Comparison of ENCODE assay signal across 12 cellular contexts in genomic region chr1:211518330-211519289, GRCh38. TPM values are rescaled to one million over a fixed set of nuclear protein-coding genes. Genes with fewer than 3 reads are reported as not detected.
DNase-seq lines count a peak whose midpoint lies in the region; ATAC-seq and FAIRE-seq lines count a peak whose summit lies in the region.
"Had no signal": no experiment of that assay in that cellular context is flagged by ENCODE, and none has a peak within 500 bp of the region (broad histone marks: within the 10 kb centered on the region; RNA-seq: fewer than 3 reads in every experiment).

No MANE protein-coding gene starts in this region.

- FAIRE-seq in GM18507 (lab: Jason Lieb, UNC), result peak; percentile 80

- no peak overlapping the region for H3K4me3 Mint-ChIP-seq in dendritic cell treated with granulocyte-macrophage colony-stimulating factor and Interleukin-4, amounts not matched to agents 40 ng/mL and 50 ng/mL, for 4 days
- H3K4me3 Mint-ChIP-seq: activated CD4-positive, alpha-beta memory T cell treated with anti-CD3 and anti-CD28 coated beads, Interleukin-2, amount 10 ng/mL, durations not matched to agents 7 days and 5 days had no signal

- H3K27ac Mint-ChIP-seq in dendritic cell treated with granulocyte-macrophage colony-stimulating factor and Interleukin-4, amounts not matched to agents 40 ng/mL and 50 ng/mL, for 4 days, result peak overlapping the region; percentile 20
- H3K27ac Mint-ChIP-seq: activated CD4-positive, alpha-beta memory T cell treated with anti-CD3 and anti-CD28 coated beads, Interleukin-2, amount 10 ng/mL, durations not matched to agents 7 days and 5 days had no signal

- no peaks in the 10 kb centered on the region for H3K9me3 Mint-ChIP-seq in dendritic cell treated with granulocyte-macrophage colony-stimulating factor and Interleukin-4, amounts not matched to agents 40 ng/mL and 50 ng/mL, for 4 days
- H3K9me3 Mint-ChIP-seq: activated CD4-positive, alpha-beta memory T cell treated with anti-CD3 and anti-CD28 coated beads, Interleukin-2, amount 10 ng/mL, durations not matched to agents 7 days and 5 days had no signal

- in situ Hi-C loops in KBM-7 (cut with MboI; ENCODE audit: low pct_unique_long_range_greater_than_20kb, low sequenced_read_pairs), result no loop called here

- DNase-seq in GM18507 (ENCODE audit: extremely low spot score, insufficient read length, low read depth) (no peak), KBM-7 (no peak), KG1 (lab: John Stamatoyannopoulos, UW) (no peak), SK-N-DZ (ENCODE audit: low spot score) (no peak), pons (ENCODE audit: low spot score) (no peak)
- DNase-seq: activated CD4-positive, alpha-beta memory T cell treated with anti-CD3 and anti-CD28 coated beads, Interleukin-2, amount 10 ng/mL, durations not matched to agents 7 days and 5 days; Caco-2; NCI-H1417; stimulated activated CD4-positive, alpha-beta T cell treated with anti-CD3 and anti-CD28 coated beads, Interleukin-4, amount 100 ng/mL, for 24 hours had no signal

- intact Hi-C loops in dendritic cell treated with granulocyte-macrophage colony-stimulating factor and Interleukin-4, amounts not matched to agents 40 ng/mL and 50 ng/mL, for 4 days (cut with micrococcal nuclease), result loop anchor here (5.0 kb wide), 1 partner anchor 64 kb away; no protein-coding TSS in a partner anchor

- peaks cover 45% of the 10 kb centered on the region for H3K4me1 Mint-ChIP-seq in dendritic cell treated with granulocyte-macrophage colony-stimulating factor and Interleukin-4, amounts not matched to agents 40 ng/mL and 50 ng/mL, for 4 days (ENCODE audit: low read depth)

- no peaks in the 10 kb centered on the region for H3K36me3 Mint-ChIP-seq in dendritic cell treated with granulocyte-macrophage colony-stimulating factor and Interleukin-4, amounts not matched to agents 40 ng/mL and 50 ng/mL, for 4 days (ENCODE audit: low read depth)

- H3K27me3 Mint-ChIP-seq in dendritic cell treated with granulocyte-macrophage colony-stimulating factor and Interleukin-4, amounts not matched to agents 40 ng/mL and 50 ng/mL, for 4 days, result peaks cover 32% of the 10 kb centered on the region

- ATAC-seq in GM21447 (IDR thresholded peaks at IDR 0.05; ENCODE audit: unreplicated experiment) (peak; percentile 51), HG03103 (IDR thresholded peaks at IDR 0.05; ENCODE audit: low read depth, unreplicated experiment) (peak; percentile 43)

RNA-seq across cellular contexts. Expression of gene RD3, which starts 26.6 kb away (rescaled TPM):
- polyA plus RNA-seq in SK-N-DZ (2014; cell fraction: cytosol; rRNA removed), result 0.03 and 0.13 TPM in 2 replicates
- polyA plus RNA-seq in SK-N-DZ (2014; cell fraction: nucleus; rRNA removed), result not detected in 2 replicates
